Comparison of ENCODE assay signal across 12 cellular contexts in the genomic region with DNA sequence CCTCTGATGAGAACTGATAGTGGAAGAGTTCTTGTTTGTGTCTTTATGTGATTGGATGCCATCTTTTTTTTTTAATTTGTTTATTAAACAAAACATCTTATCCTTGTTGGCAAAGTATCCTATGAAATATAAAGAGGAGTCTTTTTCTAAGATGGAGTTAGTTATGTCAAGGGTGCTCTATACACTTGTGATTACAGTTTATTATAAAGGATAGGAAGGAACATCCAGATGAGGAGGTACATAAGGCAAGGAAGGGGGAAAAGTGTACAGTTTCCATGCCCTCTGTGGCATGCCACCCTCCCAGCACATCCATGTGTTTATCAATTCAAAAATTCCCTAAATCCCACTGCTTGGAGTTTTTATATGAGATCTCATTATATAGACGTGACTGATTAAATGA. TPM values are rescaled to one million over a fixed set of nuclear protein-coding genes. Genes with fewer than 3 reads are reported as not detected.
"Had no signal": no experiment of that assay in that cellular context is flagged by ENCODE, and none has a peak within 500 bp of the region (broad histone marks: within the 10 kb centered on the region; RNA-seq: fewer than 3 reads in every experiment).

No MANE protein-coding gene starts in this region.

- FAIRE-seq: H1, H54 had no signal

- DNase-seq: GM23248, GOT3, H7, H9, HCEC 1CT, HFFc6 had no signal

- ATAC-seq: GM23338, HCT116 had no signal

- H3K9me3 ChIP-seq: HAP-1 had no signal

- H3K36me3 ChIP-seq: HAP-1 had no signal

- H3K27ac ChIP-seq: GM23248 had no signal

- H3K4me2 ChIP-seq: GM23338 had no signal

- H3K4me1 ChIP-seq: HAP-1 had no signal

- H2AFZ ChIP-seq: GM23248, GM23338 had no signal

- H3K9ac ChIP-seq: GM23248 had no signal

- H3K4me3 ChIP-seq: GM23248, GM23338, HAP-1 had no signal

RNA-seq across cellular contexts. Expression of a gene that starts 7.4 kb away (rescaled TPM):
- total RNA-seq: GM23248, H1, H4, H7, H9, HFFc6 had no signal
- polyA plus RNA-seq: GM23248, GM23338, H1 had no signal
